ENCODE assay signal across 8 cellular contexts in genomic region chr10:132588301-132589013, GRCh38. TPM values are rescaled to one million over a fixed set of nuclear protein-coding genes. Genes with fewer than 3 reads are reported as not detected.
DNase-seq lines count a peak whose midpoint lies in the region; ATAC-seq and TF ChIP-seq lines count a peak whose summit lies in the region.

No MANE protein-coding gene starts in this region.

- intact Hi-C loops in upper lobe of right lung (cut with DNase I) = no loop called here

- H3K36me3 ChIP-seq in BLaER1 treated with 17β-estradiol and CSF1 and Interleukin-3, amounts not matched to agents 10 nM and 100 nM = peaks cover 0 to 19% (median 0%) of the 10 kb centered on the region in 11 experiments; a peak in 4 of 22 replicates
- H3K36me3 ChIP-seq in lung (ENCODE audit: control insufficient read depth in 2 of 2, insufficient read depth in 2 of 2, low read length in 2 of 2) (no peaks in the 10 kb centered on the region), upper lobe of right lung (no peaks in the 10 kb centered on the region)
- H3K36me3 ChIP-seq in effector memory CD4-positive, alpha-beta T cell (ENCODE audit: control insufficient read depth, insufficient read depth, low read length) = no peaks in the 10 kb centered on the region

- H4K20me1 ChIP-seq in BLaER1 treated with 17β-estradiol and CSF1 and Interleukin-3, amounts not matched to agents 10 nM and 100 nM = peaks cover 0 to 88% (median under 1%) of the 10 kb centered on the region in 11 experiments; a peak in 10 of 22 replicates

- DNase-seq in activated naive CD8-positive, alpha-beta T cell treated with anti-CD3 and anti-CD28 coated beads, Interleukin-2, amount 50 U/mL, for 24 hours = peak; percentile 59
- DNase-seq in lung (ENCODE audit: low spot score) = peak; percentile 46
- DNase-seq in upper lobe of right lung = no peak
- no peak for DNase-seq in NCI-H2196 treated with DMSO at 0.1 percent for 48 hours (lab: John Stamatoyannopoulos, UW; ENCODE audit: unreplicated experiment)
- no peak for DNase-seq in effector memory CD4-positive, alpha-beta T cell

- H3K27ac Mint-ChIP-seq in activated naive CD8-positive, alpha-beta T cell treated with anti-CD3 and anti-CD28 coated beads, Interleukin-2, amount 50 U/mL, for 24 hours = peak overlapping the region; percentile 89

- H3K9ac ChIP-seq in BLaER1 treated with 17β-estradiol and CSF1 and Interleukin-3, amounts not matched to agents 10 nM and 100 nM = peak overlapping the region; percentile 27 to 86 (median 83); a peak in 21 of 22 replicates

- peaks cover 61% of the 10 kb centered on the region for H3K4me1 Mint-ChIP-seq in activated naive CD8-positive, alpha-beta T cell treated with anti-CD3 and anti-CD28 coated beads, Interleukin-2, amount 50 U/mL, for 24 hours

- peak overlapping the region; percentile 27 to 99 (median 97); a peak in 21 of 22 replicates for H3K27ac ChIP-seq in BLaER1 treated with 17β-estradiol and CSF1 and Interleukin-3, amounts not matched to agents 10 nM and 100 nM
- H3K27ac ChIP-seq in lung (ENCODE audit: low read depth in 1 of 2, low read length in 1 of 2) (peak overlapping the region; percentile 57 to 60), upper lobe of right lung (peak overlapping the region; percentile 65)
- H3K27ac ChIP-seq in effector memory CD4-positive, alpha-beta T cell (ENCODE audit: insufficient read depth, low read length, poor library complexity, severe bottlenecking) = no peak overlapping the region

- 21 to 32% methylated on average over 25 of the region's 25 CpGs for WGBS in lung, 2 donors

- H3K27me3 ChIP-seq in BLaER1 treated with 17β-estradiol and CSF1 and Interleukin-3, amounts not matched to agents 10 nM and 100 nM = peaks cover 0 to 75% (median 0%) of the 10 kb centered on the region in 11 experiments; a peak in 4 of 22 replicates
- no peaks in the 10 kb centered on the region for H3K27me3 ChIP-seq in lung (ENCODE audit: control insufficient read depth, insufficient read depth)
- no peaks in the 10 kb centered on the region for H3K27me3 ChIP-seq in upper lobe of right lung
- no peaks in the 10 kb centered on the region for H3K27me3 ChIP-seq in effector memory CD4-positive, alpha-beta T cell (replicated peaks; ENCODE audit: control insufficient read depth, insufficient read depth, low read length, poor library complexity, severe bottlenecking)

- H3K4me3 Mint-ChIP-seq in activated naive CD8-positive, alpha-beta T cell treated with anti-CD3 and anti-CD28 coated beads, Interleukin-2, amount 50 U/mL, for 24 hours = peak overlapping the region; percentile 73

- ATAC-seq in HG03342 (IDR thresholded peaks at IDR 0.05; ENCODE audit: unreplicated experiment) (peak; percentile 53), lung (ENCODE audit: insufficient read depth, low FRiP score) (peak; percentile 70), upper lobe of right lung (peak; percentile 73), GM19351 (IDR thresholded peaks at IDR 0.05; ENCODE audit: unreplicated experiment) (no peak)
- ATAC-seq in activated naive CD8-positive, alpha-beta T cell treated with anti-CD3 and anti-CD28 coated beads, Interleukin-2, amount 50 U/mL, for 24 hours = peak; percentile 70

- peak overlapping the region in 8 of 10 experiments; percentile 8 to 56 (median 24); a peak in 10 of 20 replicates for H3K4me3 ChIP-seq in BLaER1 treated with 17β-estradiol and CSF1 and Interleukin-3, amounts not matched to agents 10 nM and 100 nM
- H3K4me3 ChIP-seq in lung (no peak overlapping the region), upper lobe of right lung (peak overlapping the region; percentile 22)
- no peak overlapping the region for H3K4me3 ChIP-seq in effector memory CD4-positive, alpha-beta T cell (ENCODE audit: insufficient read depth, low read depth, low read length, poor library complexity, severe bottlenecking)

- H3K36me3 Mint-ChIP-seq in activated naive CD8-positive, alpha-beta T cell treated with anti-CD3 and anti-CD28 coated beads, Interleukin-2, amount 50 U/mL, for 24 hours (ENCODE audit: low read depth) = peaks cover 4% of the 10 kb centered on the region

- no peaks in the 10 kb centered on the region for H3K9me3 Mint-ChIP-seq in activated naive CD8-positive, alpha-beta T cell treated with anti-CD3 and anti-CD28 coated beads, Interleukin-2, amount 50 U/mL, for 24 hours

- peak overlapping the region; percentile 86 to 97 (median 95) for H3K4me2 ChIP-seq in BLaER1 treated with 17β-estradiol and CSF1 and Interleukin-3, amounts not matched to agents 10 nM and 100 nM

- H3K9me3 ChIP-seq in BLaER1 treated with 17β-estradiol and CSF1 and Interleukin-3, amounts not matched to agents 10 nM and 100 nM (replicated peaks in 1 of 11) = peaks cover 0 to 35% (median 5%) of the 10 kb centered on the region in 11 experiments; a peak in 9 of 22 replicates
- H3K9me3 ChIP-seq in lung (ENCODE audit: control insufficient read depth in 2 of 2, insufficient read depth in 1 of 2, low read length in 1 of 2) = no peaks in the 10 kb centered on the region
- H3K9me3 ChIP-seq in upper lobe of right lung = no peaks in the 10 kb centered on the region
- no peaks in the 10 kb centered on the region for H3K9me3 ChIP-seq in effector memory CD4-positive, alpha-beta T cell (ENCODE audit: control insufficient read depth, low read length)

- TF ChIP-seq CTCF in lung (IDR thresholded peaks at IDR 0.05; ENCODE audit: control extremely low read depth, extremely low read depth) = no peak
- no peak for TF ChIP-seq CTCF in upper lobe of right lung (IDR thresholded peaks at IDR 0.05)

- peaks cover 3% of the 10 kb centered on the region for H3K27me3 Mint-ChIP-seq in activated naive CD8-positive, alpha-beta T cell treated with anti-CD3 and anti-CD28 coated beads, Interleukin-2, amount 50 U/mL, for 24 hours

- H3K4me1 ChIP-seq in BLaER1 treated with 17β-estradiol and CSF1 and Interleukin-3, amounts not matched to agents 10 nM and 100 nM = peaks cover 72 to 97% (median 92%) of the 10 kb centered on the region in 10 experiments
- H3K4me1 ChIP-seq in lung (ENCODE audit: control insufficient read depth in 2 of 2, insufficient read depth in 2 of 2, low read length in 2 of 2) = peaks cover 31 to 46% of the 10 kb centered on the region in 2 donors
- H3K4me1 ChIP-seq in upper lobe of right lung = peaks cover 70% of the 10 kb centered on the region
- peaks cover 3% of the 10 kb centered on the region for H3K4me1 ChIP-seq in effector memory CD4-positive, alpha-beta T cell (ENCODE audit: control insufficient read depth, insufficient read depth, low read length, poor library complexity, severe bottlenecking)

RNA-seq across cellular contexts. Expression of gene INPP5A, which starts 50.9 kb away (rescaled TPM):
- total RNA-seq in lung (10 to 100 TPM; 37.0 to 39.9 TPM), upper lobe of right lung (38.3 TPM)
- polyA plus RNA-seq in lung = 10 to 100 TPM; 12.4 to 19.3 TPM

Comparison
In these comparisons a context has a peak if more than half of its experiments do, and no peak if none do; other contexts are left out.
1. H3K4me3 ChIP-seq: peak in BLaER1 treated with 17β-estradiol and CSF1 and Interleukin-3, amounts not matched to agents 10 nM and 100 nM (8 of 10) and upper lobe of right lung (single experiment); none in lung (single experiment) and effector memory CD4-positive, alpha-beta T cell (single experiment).
2. DNase-seq: peak in activated naive CD8-positive, alpha-beta T cell treated with anti-CD3 and anti-CD28 coated beads, Interleukin-2, amount 50 U/mL, for 24 hours (single experiment) and lung (single experiment); none in upper lobe of right lung (single experiment), NCI-H2196 treated with DMSO at 0.1 percent for 48 hours (single experiment) and effector memory CD4-positive, alpha-beta T cell (0 of 3).